Comparison of ENCODE assay signal across 22 cellular contexts in the genomic region with DNA sequence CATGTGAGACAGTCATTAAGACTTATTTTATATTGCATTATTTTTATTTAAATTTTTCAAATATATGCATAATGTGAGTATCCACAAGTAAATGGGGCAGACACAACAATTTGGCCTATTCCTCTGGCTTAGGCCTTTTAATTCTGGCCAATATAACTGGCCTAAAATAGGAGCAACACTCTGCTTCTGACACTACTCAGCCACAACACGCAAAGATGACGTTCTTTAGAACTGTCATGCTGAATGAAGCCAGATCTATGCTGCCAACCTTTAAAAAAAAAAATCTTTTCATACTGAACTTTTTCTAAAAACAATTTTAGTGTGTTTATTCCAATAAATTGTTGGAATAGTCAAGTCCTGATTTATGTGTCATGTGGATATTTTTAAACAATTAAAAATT.
A peak's percentile ranks its signal among the peaks of the same experiment; 100 is the strongest.
DNase-seq lines count a peak whose midpoint lies in the region; ATAC-seq and TF ChIP-seq lines count a peak whose summit lies in the region.
"Had no signal": no experiment of that assay in that cellular context is flagged by ENCODE, and none has a peak within 500 bp of the region (broad histone marks: within the 10 kb centered on the region; RNA-seq: fewer than 3 reads in every experiment).

No MANE protein-coding gene starts in this region.

- peaks cover 0 to 3% (median 0%) of the 10 kb centered on the region in 11 donors for H3K9me3 ChIP-seq in heart right ventricle
- no peaks in the 10 kb centered on the region for H3K9me3 ChIP-seq in gastrocnemius medialis
- H3K9me3 ChIP-seq: SJCRH30 had no signal

- DNase-seq in AG20443 (ENCODE audit: low spot score) = peak; percentile 33
- DNase-seq in fibroblast of mammary gland (ENCODE audit: low read depth) = peak; percentile 7
- no peak for DNase-seq in heart right ventricle
- no peak for DNase-seq in gastrocnemius medialis
- DNase-seq in NK-92 (lab: John Stamatoyannopoulos, UW; ENCODE audit: unreplicated experiment) = no peak
- no peak for DNase-seq in NCI-H2081 (lab: John Stamatoyannopoulos, UW)
- no peak for DNase-seq in T-helper 9 cell
- DNase-seq: CD4-positive, CD25-positive, alpha-beta regulatory T cell; DMS79; H9; HFFc6; KBM-7; NCI-H1092 treated with DMSO at 0.1 percent for 48 hours; NCI-H1436 treated with DMSO at 0.1 percent for 48 hours; NCI-H1930; NCI-H2227 treated with DMSO at 0.1 percent for 48 hours; NCI-H510A; NK-92 treated with Interleukin-12 subunit alpha and Interleukin-12 subunit beta, amount 100 ng/mL, for 24 hours; SJCRH30 had no signal

- intact Hi-C loops in heart right ventricle (cut with DNase I) (no loop called here), gastrocnemius medialis (cut with DNase I; ENCODE audit: low total_unique reads) (loop anchor here (5.0 kb wide), 1 partner anchor 48 kb away; no protein-coding TSS in a partner anchor)

- WGBS in heart right ventricle, 2 donors = 41 to 65% methylated on average over 2 of the region's 2 CpGs

- H3K27me3 ChIP-seq in heart right ventricle = no peaks in the 10 kb centered on the region
- no peaks in the 10 kb centered on the region for H3K27me3 ChIP-seq in gastrocnemius medialis
- H3K27me3 ChIP-seq: SJCRH30 had no signal

- TF ChIP-seq CTCF in fibroblast of mammary gland (conservative IDR thresholded peaks at IDR 0.05; ENCODE audit: control insufficient read depth, insufficient read depth, low read depth, low read length) (no peak), heart right ventricle (IDR thresholded peaks at IDR 0.05) (no peak), gastrocnemius medialis (IDR thresholded peaks at IDR 0.05 in 4 of 5, conservative IDR thresholded peaks at IDR 0.05 in 1 of 5) (no peak)

- no peak for TF ChIP-seq POLR2A in gastrocnemius medialis (IDR thresholded peaks at IDR 0.05)

- H3K36me3 ChIP-seq in heart right ventricle (no peaks in the 10 kb centered on the region), gastrocnemius medialis (no peaks in the 10 kb centered on the region)
- H3K36me3 ChIP-seq: SJCRH30 had no signal

- peaks cover 0 to 19% (median 4%) of the 10 kb centered on the region in 9 donors for H3K4me1 ChIP-seq in heart right ventricle
- H3K4me1 ChIP-seq in gastrocnemius medialis = peaks cover 24 to 37% of the 10 kb centered on the region in 2 donors

- H3K27ac ChIP-seq in heart right ventricle (peak overlapping the region in 4 of 10 donors; percentile 10 to 35 (median 14)), gastrocnemius medialis (peak overlapping the region in 3 of 4 donors; percentile 39 to 68 (median 61))
- H3K27ac ChIP-seq: HL-60, SJCRH30 had no signal

- in situ Hi-C loops in gastrocnemius medialis (cut with MboI; ENCODE audit: low sequenced_read_pairs in 4 of 4) = no loop called here

- no peak overlapping the region for H3K4me3 ChIP-seq in fibroblast of mammary gland (ENCODE audit: control insufficient read depth, low read depth, low read length)
- no peak overlapping the region for H3K4me3 ChIP-seq in heart right ventricle
- H3K4me3 ChIP-seq in gastrocnemius medialis = no peak overlapping the region
- H3K4me3 ChIP-seq: SJCRH30 had no signal

- peak; percentile 58 to 95 (median 88) for ATAC-seq in heart right ventricle
- ATAC-seq in gastrocnemius medialis = no peak
- ATAC-seq: HepG2, Panc1 had no signal

Comparison
In these comparisons a context has a peak if more than half of its experiments do, and no peak if none do; other contexts are left out.
1. DNase-seq: peak in AG20443 (single experiment) and fibroblast of mammary gland (single experiment); none in heart right ventricle (0 of 2), gastrocnemius medialis (0 of 2), NK-92 (single experiment), NCI-H2081 (0 of 2) and T-helper 9 cell (single experiment).
2. ATAC-seq: peak in heart right ventricle (8 of 8); none in gastrocnemius medialis (0 of 2).